Comparison of ENCODE assay signal across 10 cellular contexts in the genomic region with DNA sequence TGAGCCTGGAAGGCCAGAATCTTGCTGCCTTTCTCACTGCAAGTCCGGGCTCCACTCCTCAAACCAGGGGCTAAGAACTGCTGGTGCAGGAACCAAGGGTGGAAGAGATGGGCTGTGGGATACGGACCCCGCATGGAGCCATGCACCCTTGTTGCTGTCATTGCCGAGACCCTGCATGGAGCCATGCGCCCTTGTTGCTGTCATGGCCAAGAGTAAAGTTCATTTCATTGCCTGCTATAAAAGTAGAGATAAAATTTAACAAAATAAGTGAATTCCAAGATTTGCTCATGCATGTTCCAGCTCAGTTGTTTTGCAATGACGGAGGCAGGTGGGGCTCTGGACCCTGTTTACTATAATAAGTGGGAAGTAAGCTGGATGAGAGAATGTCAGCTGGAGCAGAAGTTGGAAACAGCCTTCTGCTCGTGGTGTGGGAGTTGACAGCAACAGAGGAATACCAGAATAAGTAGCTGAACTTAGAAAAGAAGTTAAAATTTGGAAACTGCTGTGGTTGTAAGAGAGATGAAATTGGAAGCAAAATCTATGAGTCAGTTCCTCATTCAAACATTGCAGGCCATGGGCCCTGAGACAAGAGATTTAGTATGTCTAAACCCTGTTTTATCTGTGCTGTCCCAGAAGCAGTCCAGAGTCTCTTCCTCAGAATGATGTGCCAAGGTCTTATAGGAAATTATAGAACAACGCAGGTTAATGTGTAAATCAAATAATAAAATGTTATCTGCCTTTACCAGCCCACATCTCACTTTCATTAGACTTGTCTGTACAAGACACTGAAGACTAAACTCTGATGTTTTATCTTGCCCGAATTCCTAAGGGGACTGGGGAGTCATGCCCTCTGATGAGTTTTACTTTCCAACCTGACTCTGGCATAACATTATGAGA. TPM values are rescaled to one million over a fixed set of nuclear protein-coding genes. Genes with fewer than 3 reads are reported as not detected.
DNase-seq lines count a peak whose midpoint lies in the region; ATAC-seq and TF ChIP-seq lines count a peak whose summit lies in the region.
"Had no signal": no experiment of that assay in that cellular context is flagged by ENCODE, and none has a peak within 500 bp of the region (broad histone marks: within the 10 kb centered on the region; RNA-seq: fewer than 3 reads in every experiment).

No MANE protein-coding gene starts in this region.

- peaks cover 11% of the 10 kb centered on the region; the same call in 1 of the 2 replicates for H3K9me3 ChIP-seq in HUES6 (ENCODE audit: control insufficient read depth, insufficient read depth, low read depth, low read length)
- H3K9me3 ChIP-seq in adrenal gland (replicated peaks in 1 of 3): no peaks in the 10 kb centered on the region

- H3K4me3 ChIP-seq in HUES6 (ENCODE audit: low read depth, low read length) (no peak overlapping the region), adrenal gland (no peak overlapping the region), skin epidermis (no peak overlapping the region)

- no peak for TF ChIP-seq POLR2A in adrenal gland (IDR thresholded peaks at IDR 0.05)

- H3K27ac ChIP-seq in HUES6 (ENCODE audit: low read depth, low read length): 0 out of 2 replicates have a peak overlapping the region, but pooled peaks have one; percentile 49
- peak overlapping the region in 3 of 5 donors; percentile 24 to 37 (median 36) for H3K27ac ChIP-seq in adrenal gland
- peak overlapping the region in 15 of 21 experiments; percentile 1 to 75 (median 30) for H3K27ac ChIP-seq in skin epidermis

- ATAC-seq in Right ventricle myocardium superior (ENCODE audit: poor library complexity) (peak; percentile 90), HG02588 (IDR thresholded peaks at IDR 0.05; ENCODE audit: unreplicated experiment) (no peak)

- intact Hi-C loops in adrenal gland (cut with DNase I) (loop anchor here in 1 of 2 donors (10.0 kb wide), 1 partner anchor 55 kb away; no protein-coding TSS in a partner anchor), Right ventricle myocardium superior (cut with DNase I) (no loop called here)

- 73 to 77% (median 74%) methylated on average over 9 of the region's 9 CpGs for WGBS in adrenal gland, 4 donors

- peak in 1 of 7 donors; percentile 26 for DNase-seq in adrenal gland
- DNase-seq in Right ventricle myocardium superior: peak; percentile 76
- DNase-seq in ureter (ENCODE audit: low spot score): no peak
- no peak for DNase-seq in HuH-7 (ENCODE audit: low spot score)
- no peak for DNase-seq in NCI-H446 treated with DMSO at 0.1 percent for 48 hours (lab: John Stamatoyannopoulos, UW)
- DNase-seq: MM.1S; NK-92 treated with Interleukin-12 subunit alpha and Interleukin-12 subunit beta, amount 100 ng/mL, for 24 hours had no signal

- H3K4me1 ChIP-seq in HUES6 (ENCODE audit: control insufficient read depth, insufficient read depth, low read length) (peaks cover 25% of the 10 kb centered on the region), adrenal gland (replicated peaks in 1 of 2) (peaks cover 0 to 7% of the 10 kb centered on the region in 2 donors)

- no peak overlapping the region for H3K9ac ChIP-seq in HUES6 (ENCODE audit: low read length)

- H3K27me3 ChIP-seq in HUES6 (ENCODE audit: control insufficient read depth, insufficient read depth, low read length) (no peaks in the 10 kb centered on the region), adrenal gland (no peaks in the 10 kb centered on the region)

- no peak for TF ChIP-seq CTCF in adrenal gland (IDR thresholded peaks at IDR 0.05)

- H3K36me3 ChIP-seq in HUES6 (ENCODE audit: control insufficient read depth, insufficient read depth, low read length): no peaks in the 10 kb centered on the region
- H3K36me3 ChIP-seq in adrenal gland (replicated peaks in 1 of 2): no peaks in the 10 kb centered on the region

RNA-seq across cellular contexts. Expression of a gene that starts 15.8 kb away (rescaled TPM):
- total RNA-seq in adrenal gland (10 to 100 TPM in 7 of 8 donors, 1 to 10 TPM in 1; 9.8 to 72.7 (median 27.0) TPM), Right ventricle myocardium superior (8.6 TPM), ureter (65.8 TPM)
- 1 to 10 TPM; 5.6 to 7.9 (median 6.1) TPM for polyA plus RNA-seq in adrenal gland
